ENCODE assay signal across 16 cellular contexts in the genomic region with DNA sequence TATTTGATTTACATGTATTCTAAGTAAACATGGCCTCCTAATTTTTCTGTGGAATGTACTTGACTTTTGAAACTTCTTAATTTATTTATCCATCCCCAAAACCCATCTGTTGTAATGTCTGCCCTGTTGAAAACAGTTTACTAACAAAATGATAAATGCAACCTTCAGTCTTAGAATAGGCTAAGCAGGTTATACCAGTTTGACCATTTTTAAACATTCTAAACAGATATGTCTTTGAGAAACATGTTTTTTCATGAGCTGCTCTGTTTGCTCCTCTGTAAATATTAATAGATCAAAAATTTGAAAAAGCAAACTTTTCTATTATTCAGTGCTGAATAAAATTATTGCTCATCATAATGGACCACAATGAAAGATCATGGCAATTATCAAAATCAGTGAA. TPM values are rescaled to one million over a fixed set of nuclear protein-coding genes. Genes with fewer than 3 reads are reported as not detected.
DNase-seq lines count a peak whose midpoint lies in the region; ATAC-seq and TF ChIP-seq lines count a peak whose summit lies in the region.
"Had no signal": no experiment of that assay in that cellular context is flagged by ENCODE, and none has a peak within 500 bp of the region (broad histone marks: within the 10 kb centered on the region; RNA-seq: fewer than 3 reads in every experiment).

No MANE protein-coding gene starts in this region.

- H3K4me2 ChIP-seq in PC-3 (ENCODE audit: low read length) (peak overlapping the region; percentile 1; the same call in 1 of the 2 replicates), smooth muscle cell (no peak overlapping the region)
- H3K4me2 ChIP-seq: GM23338 had no signal

- H3K27ac Mint-ChIP-seq in natural killer cell: no peak overlapping the region
- H3K27ac Mint-ChIP-seq: CD4-positive, alpha-beta memory T cell; GM23338 had no signal

- CTCF ChIA-PET in PC-3 (lab: Charles Lee): interaction anchor here (0.5 kb wide), 1 partner anchor 1180 kb away, joined by 4 read pairs; no protein-coding TSS in a partner anchor

- no peaks in the 10 kb centered on the region for H3K4me1 Mint-ChIP-seq in natural killer cell

- H3K27ac ChIP-seq in PC-3 (ENCODE audit: low read length): no peak overlapping the region
- H3K27ac ChIP-seq in epithelial cell of prostate: peak overlapping the region; percentile 44
- H3K27ac ChIP-seq in smooth muscle cell (ENCODE audit: low read depth): peak overlapping the region; percentile 48

- peaks cover 20% of the 10 kb centered on the region for H3K4me1 ChIP-seq in PC-3 (ENCODE audit: insufficient read depth, low read length)
- H3K4me1 ChIP-seq in smooth muscle cell (ENCODE audit: low read depth): no peaks in the 10 kb centered on the region
- H3K4me1 ChIP-seq: HAP-1 had no signal

- H3K4me3 ChIP-seq in PC-3 (ENCODE audit: low read length) (no peak overlapping the region), smooth muscle cell (no peak overlapping the region), H7 (ENCODE audit: insufficient read depth, low read depth, low read length) (no peak overlapping the region)
- H3K4me3 ChIP-seq: GM23338, HAP-1 had no signal

- H3K9me3 ChIP-seq in PC-3 (ENCODE audit: low read length): no peaks in the 10 kb centered on the region
- no peaks in the 10 kb centered on the region for H3K9me3 ChIP-seq in smooth muscle cell (replicated peaks; ENCODE audit: low read depth)
- H3K9me3 ChIP-seq: HAP-1 had no signal

- intact Hi-C loops in PC-3 (cut with micrococcal nuclease): no loop called here
- intact Hi-C loops in natural killer cell (cut with micrococcal nuclease): no loop called here

- H3K4me3 Mint-ChIP-seq in natural killer cell: no peak overlapping the region
- H3K4me3 Mint-ChIP-seq: CD4-positive, alpha-beta memory T cell; GM23338 had no signal

- no peaks in the 10 kb centered on the region for H3K36me3 ChIP-seq in PC-3 (ENCODE audit: low read depth, low read length)
- H3K36me3 ChIP-seq in smooth muscle cell (ENCODE audit: low read depth): no peaks in the 10 kb centered on the region
- no peaks in the 10 kb centered on the region for H3K36me3 ChIP-seq in H7 (replicated peaks; ENCODE audit: control insufficient read depth, insufficient read depth, low read length)
- H3K36me3 ChIP-seq: HAP-1 had no signal

- peak; percentile 21 for DNase-seq in HPDE6-E6E7 (ENCODE audit: extremely low spot score)
- DNase-seq in PC-3: peak; percentile 93
- no peak for DNase-seq in epithelial cell of prostate (ENCODE audit: low read depth, low spot score)
- no peak for DNase-seq in smooth muscle cell (lab: John Stamatoyannopoulos, UW; ENCODE audit: unreplicated experiment)
- DNase-seq in natural killer cell: no peak
- no peak for DNase-seq in DMS153 (lab: John Stamatoyannopoulos, UW)
- DNase-seq in H7: no peak
- DNase-seq in NCI-H146 treated with DMSO at 0.1 percent for 48 hours (lab: John Stamatoyannopoulos, UW; ENCODE audit: unreplicated experiment): no peak
- DNase-seq: C1 segment of cervical spinal cord; Calu3; CD4-positive, alpha-beta memory T cell; COR-L47; DMS79 treated with DMSO at 0.1 percent for 48 hours; GF-D8 had no signal

- TF ChIP-seq CTCF in PC-3 (conservative IDR thresholded peaks at IDR 0.05; ENCODE audit: low read depth, low read length): no peak
- no peak for TF ChIP-seq CTCF in smooth muscle cell (IDR thresholded peaks at IDR 0.05; ENCODE audit: borderline replicate concordance, insufficient read depth, poor library complexity, severe bottlenecking)
- no peak for TF ChIP-seq CTCF in natural killer cell (IDR thresholded peaks at IDR 0.05)

- no peaks in the 10 kb centered on the region for H3K36me3 Mint-ChIP-seq in natural killer cell
- H3K36me3 Mint-ChIP-seq: CD4-positive, alpha-beta memory T cell had no signal

- H4K20me1 ChIP-seq in PC-3 (ENCODE audit: low read length) (no peaks in the 10 kb centered on the region), smooth muscle cell (ENCODE audit: low read depth) (no peaks in the 10 kb centered on the region)

- H2AFZ ChIP-seq in PC-3 (ENCODE audit: low read length) (no peak overlapping the region), smooth muscle cell (ENCODE audit: low read depth) (peak overlapping the region; percentile 15)
- H2AFZ ChIP-seq: GM23338 had no signal

- H3K9ac ChIP-seq in PC-3 (ENCODE audit: low read length): no peak overlapping the region
- no peak overlapping the region for H3K9ac ChIP-seq in smooth muscle cell (ENCODE audit: low read depth)

- no TSS peak for BruUV-seq in PC-3 (replicated peaks; lab: Mats Ljungman, UMichigan)

- H3K27me3 ChIP-seq in PC-3 (ENCODE audit: low read length) (no peaks in the 10 kb centered on the region), smooth muscle cell (ENCODE audit: low read depth) (no peaks in the 10 kb centered on the region), H7 (ENCODE audit: control insufficient read depth, insufficient read depth, low read length) (no peaks in the 10 kb centered on the region)

- no peaks in the 10 kb centered on the region for H3K9me3 Mint-ChIP-seq in natural killer cell
- H3K9me3 Mint-ChIP-seq: GM23338 had no signal

- no peaks in the 10 kb centered on the region for H3K9me2 ChIP-seq in PC-3 (replicated peaks; ENCODE audit: low read length)

- peaks cover 4% of the 10 kb centered on the region for H3F3A ChIP-seq in PC-3 (ENCODE audit: low read length, unreplicated experiment)
- H3F3A ChIP-seq in smooth muscle cell (ENCODE audit: low read depth): no peaks in the 10 kb centered on the region

- POLR2A ChIA-PET in PC-3 (lab: Charles Lee; ENCODE audit: unreplicated experiment): interaction anchor here (0.7 kb wide), 1 partner anchor 61 kb away, joined by 4 read pairs; no protein-coding TSS in a partner anchor

- ATAC-seq in PC-3 (peak; percentile 51; the same call in 1 of the 2 replicates), natural killer cell (no peak)
- ATAC-seq: GM23338 had no signal

- H3K27me3 Mint-ChIP-seq in natural killer cell (ENCODE audit: low read depth in 2 of 2): peaks cover 13 to 34% of the 10 kb centered on the region in 2 donors

- H3K79me2 ChIP-seq in PC-3 (ENCODE audit: low read length) (no peaks in the 10 kb centered on the region), smooth muscle cell (ENCODE audit: low read depth) (no peaks in the 10 kb centered on the region)

RNA-seq across cellular contexts. Expression of gene NRBF2, which starts 33.4 kb away (rescaled TPM):
- 43.4 and 44.4 TPM in 2 replicates for total RNA-seq in PC-3 (2014; rRNA removed)
- total RNA-seq in smooth muscle cell: 65.5 and 69.2 TPM in 2 replicates
- 48.0 and 61.9 TPM in 2 replicates for polyA plus RNA-seq in smooth muscle cell
- total RNA-seq in natural killer cell: 10 to 100 TPM; 17.7 to 21.3 (median 18.2) TPM
- 27.3 and 31.3 TPM in 2 replicates for total RNA-seq in H7 (2014; rRNA removed; shearing (Covaris generic))

Comparison
In these comparisons a context has a peak if more than half of its experiments do, and no peak if none do; other contexts are left out.
1. DNase-seq: peak in HPDE6-E6E7 (single experiment) and PC-3 (single experiment); none in epithelial cell of prostate (single experiment), smooth muscle cell (single experiment), natural killer cell (single experiment), DMS153 (single experiment), H7 (single experiment) and NCI-H146 treated with DMSO at 0.1 percent for 48 hours (single experiment).